ENCODE assay signal across 1 cellular context in genomic region chr16:88685156-88686061, GRCh38.
TF ChIP-seq lines count a peak whose summit lies in the region.

No MANE protein-coding gene starts in this region.

TF ChIP-seq in A549, 52 proteins besides CTCF, POLR2A, EP300 and RAD21 (continued from another document):
- TF ChIP-seq FOSB (CRISPR knock-in tag; IDR thresholded peaks at IDR 0.05) (no peak), CEBPB (IDR thresholded peaks at IDR 0.05) (0 out of 4 replicates have a peak, but pooled peaks of 1 of the 2 experiments have one; percentile 19), POLR2AphosphoS2 (conservative IDR thresholded peaks at IDR 0.05; ENCODE audit: low read length) (no peak), TP53 (CRISPR knock-in tag; IDR thresholded peaks at IDR 0.05) (no peak), ZFP36 (IDR thresholded peaks at IDR 0.05; ENCODE audit: borderline replicate concordance, partially characterized antibody) (no peak), CHD2 (IDR thresholded peaks at IDR 0.05; ENCODE audit: low read length, partially characterized antibody) (no peak)
